8 cellular contexts compared by ENCODE assay signal in genomic region chrX:15855562-15856256, GRCh38. TPM values are rescaled to one million over a fixed set of nuclear protein-coding genes. Genes with fewer than 3 reads are reported as not detected.
DNase-seq lines count a peak whose midpoint lies in the region; TF ChIP-seq lines count a peak whose summit lies in the region.

No MANE protein-coding gene starts in this region.

- no peaks in the 10 kb centered on the region for H3K4me1 Mint-ChIP-seq in Caco-2 (ENCODE audit: low read depth, unreplicated experiment)
- peaks cover 56% of the 10 kb centered on the region for H3K4me1 Mint-ChIP-seq in brain

- no peaks in the 10 kb centered on the region for H3K9me3 Mint-ChIP-seq in Caco-2 (ENCODE audit: unreplicated experiment)
- H3K9me3 Mint-ChIP-seq in brain, result peaks cover 0 to 2% (median 0%) of the 10 kb centered on the region in 5 experiments

- H3K27ac ChIP-seq in mucosa of rectum (ENCODE audit: low read depth in 2 of 2, low read length in 2 of 2), result peak overlapping the region; percentile 80 to 90

- H3K27ac Mint-ChIP-seq in Caco-2 (ENCODE audit: unreplicated experiment), result peak overlapping the region; percentile 82
- peak overlapping the region; percentile 96 to 100 (median 96) for H3K27ac Mint-ChIP-seq in brain

- peak overlapping the region; percentile 89 for H3K4me3 Mint-ChIP-seq in Caco-2 (ENCODE audit: unreplicated experiment)
- peak overlapping the region; percentile 91 to 99 (median 98) for H3K4me3 Mint-ChIP-seq in brain

- peaks cover 2% of the 10 kb centered on the region for H3K27me3 Mint-ChIP-seq in Caco-2 (ENCODE audit: insufficient read depth, unreplicated experiment)
- H3K27me3 Mint-ChIP-seq in brain, result peaks cover 13% of the 10 kb centered on the region

- POLR2A ChIA-PET in Caco-2 (lab: Charles Lee), result no interaction called here

- H3K27me3 ChIP-seq in Caco-2 (replicated peaks; ENCODE audit: control insufficient read depth, insufficient read depth, low read length) (no peaks in the 10 kb centered on the region), MG63 (no peaks in the 10 kb centered on the region), mucosa of rectum (ENCODE audit: control insufficient read depth in 2 of 2, insufficient read depth in 2 of 2, low read length in 2 of 2) (peaks cover 0 to 2% of the 10 kb centered on the region in 2 donors)

- peak overlapping the region; percentile 55 to 78 for H3K9ac ChIP-seq in mucosa of rectum (ENCODE audit: low read depth in 1 of 2, low read length in 2 of 2)

- intact Hi-C loops in Caco-2 (cut with micrococcal nuclease; ENCODE audit: unreplicated experiment), result loop anchor here (1.0 to 10.0 kb wide), 3 partner anchors 20 to 859 kb away; partner anchors contain the start of genes CTPS2 and SYAP1

- TF ChIP-seq CTCF in Caco-2 (IDR thresholded peaks at IDR 0.05; ENCODE audit: insufficient read depth in 1 of 2, low read depth in 1 of 2, low read length in 1 of 2, severe bottlenecking in 1 of 2, unreplicated experiment in 1 of 2) (no peak), brain (conservative IDR thresholded peaks at IDR 0.05) (no peak)

- CTCF ChIA-PET in Caco-2 (lab: Charles Lee), result interaction anchor here (0.7 kb wide), 1 partner anchor 356 kb away, joined by 3 read pairs; no protein-coding TSS in a partner anchor

- H3K9me3 ChIP-seq in Caco-2 (no peaks in the 10 kb centered on the region), MG63 (no peaks in the 10 kb centered on the region), mucosa of rectum (ENCODE audit: control insufficient read depth in 2 of 2, low read length in 2 of 2) (no peaks in the 10 kb centered on the region)

- no peak for DNase-seq in Caco-2
- no peak for DNase-seq in MG63
- DNase-seq in iPS-NIHi7 (ENCODE audit: extremely low spot score), result no peak
- DNase-seq in COR-L47 (lab: John Stamatoyannopoulos, UW), result no peak
- no peak for DNase-seq in activated CD8-positive, alpha-beta memory T cell treated with anti-CD3 and anti-CD28 coated beads for 24 hours
- DNase-seq in NCI-H2107 (lab: John Stamatoyannopoulos, UW), result no peak

- BruUV-seq in Caco-2 (replicated peaks; lab: Mats Ljungman, UMichigan), result TSS peak; percentile 83

- H3K4me1 ChIP-seq in Caco-2, result no peaks in the 10 kb centered on the region
- peaks cover 6 to 9% of the 10 kb centered on the region in 2 donors for H3K4me1 ChIP-seq in mucosa of rectum (ENCODE audit: control insufficient read depth in 2 of 2, insufficient read depth in 2 of 2, low read length in 2 of 2)

- H3K4me3 ChIP-seq in Caco-2 (ENCODE audit: low read depth, low read length) (peak overlapping the region; percentile 67), MG63 (peak overlapping the region; percentile 56), mucosa of rectum (ENCODE audit: low read length in 2 of 2) (peak overlapping the region; percentile 97 to 98)

- no peaks in the 10 kb centered on the region for H3K36me3 ChIP-seq in Caco-2 (ENCODE audit: control insufficient read depth, insufficient read depth, low read length)
- no peaks in the 10 kb centered on the region for H3K36me3 ChIP-seq in MG63
- H3K36me3 ChIP-seq in mucosa of rectum (ENCODE audit: control insufficient read depth in 2 of 2, insufficient read depth in 2 of 2, low read length in 2 of 2), result no peaks in the 10 kb centered on the region

- H3K36me3 Mint-ChIP-seq in Caco-2 (ENCODE audit: insufficient read depth, unreplicated experiment) (no peaks in the 10 kb centered on the region), brain (peaks cover 16% of the 10 kb centered on the region)

RNA-seq across cellular contexts. Expression of gene AP1S2, which starts 1.1 kb away (rescaled TPM):
- 18.4 and 18.6 TPM in 2 replicates for total RNA-seq in Caco-2 (2022)
- 10.8 and 15.5 TPM in 2 replicates for total RNA-seq in MG63 (2014; rRNA removed; shearing (Covaris generic); ENCODE audit: low replicate concordance)
- 28.9 TPM for polyA plus RNA-seq in brain (ENCODE audit: insufficient read depth, low read depth, low replicate concordance)
